ENCODE assay signal across 8 cellular contexts in genomic region chr16:68470461-68471150, GRCh38. TPM values are rescaled to one million over a fixed set of nuclear protein-coding genes. Genes with fewer than 3 reads are reported as not detected.
A peak's percentile ranks its signal among the peaks of the same experiment; 100 is the strongest.
DNase-seq lines count a peak whose midpoint lies in the region; ATAC-seq and TF ChIP-seq lines count a peak whose summit lies in the region.

No MANE protein-coding gene starts in this region.

- H3K9me3 ChIP-seq in PC-3 (ENCODE audit: low read length): no peaks in the 10 kb centered on the region
- H3K9me3 ChIP-seq in subcutaneous abdominal adipose tissue (ENCODE audit: control insufficient read depth in 5 of 5, low read length in 5 of 5): no peaks in the 10 kb centered on the region

- H3K4ac ChIP-seq in mesendoderm (ENCODE audit: low read depth, low read length): no peak overlapping the region

- DNase-seq in stimulated activated CD4-positive, alpha-beta T cell treated with anti-CD3 and anti-CD28 coated beads, Interleukin-4, amount 100 ng/mL, for 1 hour: peak; percentile 11
- no peak for DNase-seq in stimulated activated CD4-positive, alpha-beta T cell treated with anti-CD3 and anti-CD28 coated beads, Interleukin-1b, Interleukin-23, amount 100 ng/mL, for 48 hours
- DNase-seq in PC-3 (no peak), globus pallidus (ENCODE audit: low spot score) (peak; percentile 71), NCI-H1105 (lab: John Stamatoyannopoulos, UW) (no peak), mesendoderm (no peak)

- H2BK15ac ChIP-seq in mesendoderm (replicated peaks; ENCODE audit: low read depth): no peak overlapping the region

- H2AK5ac ChIP-seq in mesendoderm (ENCODE audit: low read length): no peak overlapping the region

- H3K4me2 ChIP-seq in PC-3 (ENCODE audit: low read length): peak overlapping the region; percentile 81; the same call in 1 of the 2 replicates
- no peak overlapping the region for H3K4me2 ChIP-seq in mesendoderm (ENCODE audit: low read length)

- H3F3A ChIP-seq in PC-3 (ENCODE audit: low read length, unreplicated experiment): no peaks in the 10 kb centered on the region

- no peak overlapping the region for H3K23ac ChIP-seq in mesendoderm (ENCODE audit: low read length)

- no TSS peak for BruUV-seq in PC-3 (replicated peaks; lab: Mats Ljungman, UMichigan)

- H3K79me2 ChIP-seq in PC-3 (ENCODE audit: low read length) (no peaks in the 10 kb centered on the region), mesendoderm (ENCODE audit: control insufficient read depth, insufficient read depth, low read length) (no peaks in the 10 kb centered on the region)

- H3K4me3 ChIP-seq in PC-3 (ENCODE audit: low read length): peak overlapping the region; percentile 60; the same call in 1 of the 2 replicates
- H3K4me3 ChIP-seq in subcutaneous abdominal adipose tissue (ENCODE audit: low read depth in 1 of 5, low read length in 5 of 5): peak overlapping the region; percentile 10 to 62 (median 50)
- H3K4me3 ChIP-seq in mesendoderm (ENCODE audit: low read length): no peak overlapping the region

- H3K18ac ChIP-seq in mesendoderm (ENCODE audit: low read length): no peak overlapping the region

- no peak overlapping the region for H4K8ac ChIP-seq in mesendoderm (ENCODE audit: low read depth, low read length)

- intact Hi-C loops in PC-3 (cut with micrococcal nuclease): no loop called here

- CTCF ChIA-PET in PC-3 (lab: Charles Lee): no interaction called here

- H4K20me1 ChIP-seq in PC-3 (ENCODE audit: low read length): no peaks in the 10 kb centered on the region

- POLR2A ChIA-PET in PC-3 (lab: Charles Lee; ENCODE audit: unreplicated experiment): no interaction called here

- H3K56ac ChIP-seq in mesendoderm (ENCODE audit: low read length): no peak overlapping the region

- H3K27me3 ChIP-seq in PC-3 (ENCODE audit: low read length) (no peaks in the 10 kb centered on the region), subcutaneous abdominal adipose tissue (ENCODE audit: control insufficient read depth in 5 of 5, insufficient read depth in 4 of 5, low read length in 5 of 5) (no peaks in the 10 kb centered on the region), mesendoderm (ENCODE audit: insufficient read depth, low read length, poor library complexity) (no peaks in the 10 kb centered on the region)

- H3K79me1 ChIP-seq in mesendoderm (ENCODE audit: low read length): no peaks in the 10 kb centered on the region

- no CpG with 5 or more reads among the region's 11 CpGs for WGBS in mesendoderm (ENCODE audit: extremely low coverage, insufficient coverage, low lambda C conversion rate)

- H3K36me3 ChIP-seq in PC-3 (ENCODE audit: low read depth, low read length): no peaks in the 10 kb centered on the region
- no peaks in the 10 kb centered on the region for H3K36me3 ChIP-seq in subcutaneous abdominal adipose tissue (ENCODE audit: control insufficient read depth in 5 of 5, insufficient read depth in 5 of 5, low read length in 5 of 5)
- no peaks in the 10 kb centered on the region for H3K36me3 ChIP-seq in mesendoderm (ENCODE audit: control insufficient read depth, insufficient read depth, low read length)

- ATAC-seq in HG02885 (IDR thresholded peaks at IDR 0.05; ENCODE audit: poor library complexity, unreplicated experiment) (peak; percentile 88), PC-3 (no peak)

- H3K9ac ChIP-seq in PC-3 (ENCODE audit: low read length) (no peak overlapping the region), subcutaneous abdominal adipose tissue (ENCODE audit: low read length in 5 of 5) (peak overlapping the region in 2 of 5 donors; percentile 27 to 53), mesendoderm (ENCODE audit: low read length) (no peak overlapping the region)

- H3K4me1 ChIP-seq in PC-3 (ENCODE audit: insufficient read depth, low read length) (peaks cover 16% of the 10 kb centered on the region), subcutaneous abdominal adipose tissue (ENCODE audit: control insufficient read depth in 5 of 5, insufficient read depth in 5 of 5, low read length in 5 of 5) (peaks cover 13 to 74% (median 50%) of the 10 kb centered on the region in 5 donors), mesendoderm (ENCODE audit: control insufficient read depth, low read depth, low read length) (no peaks in the 10 kb centered on the region)

- no peak overlapping the region for H2BK120ac ChIP-seq in mesendoderm (ENCODE audit: low read depth, low read length)

- TF ChIP-seq CTCF in PC-3 (conservative IDR thresholded peaks at IDR 0.05; ENCODE audit: low read depth, low read length): no peak

- H2AFZ ChIP-seq in PC-3 (ENCODE audit: low read length): peak overlapping the region; percentile 86

- H3K9me2 ChIP-seq in PC-3 (replicated peaks; ENCODE audit: low read length): no peaks in the 10 kb centered on the region

- H3K27ac ChIP-seq in PC-3 (ENCODE audit: low read length) (no peak overlapping the region), subcutaneous abdominal adipose tissue (ENCODE audit: low read depth, low read length) (peak overlapping the region; percentile 38), mesendoderm (ENCODE audit: low read depth, low read length) (no peak overlapping the region)

- no peak overlapping the region for H2BK5ac ChIP-seq in mesendoderm (ENCODE audit: low read length)

- H4K5ac ChIP-seq in mesendoderm (ENCODE audit: low read length): no peak overlapping the region

RNA-seq across cellular contexts. Expression of gene SMPD3, which starts 22.3 kb away (rescaled TPM):
- total RNA-seq in PC-3 (2014; rRNA removed): 0.06 TPM in 1 of 2 replicates, not detected in the other
- 0.66 TPM for polyA plus RNA-seq in mesendoderm (2013, experiment 1 of 2)
- polyA plus RNA-seq in mesendoderm (2013, experiment 2 of 2): 0.49 TPM

Comparison
In these comparisons a context has a peak if more than half of its experiments do, and no peak if none do; other contexts are left out.
1. DNase-seq: peak in stimulated activated CD4-positive, alpha-beta T cell treated with anti-CD3 and anti-CD28 coated beads, Interleukin-4, amount 100 ng/mL, for 1 hour (single experiment) and globus pallidus (single experiment); none in stimulated activated CD4-positive, alpha-beta T cell treated with anti-CD3 and anti-CD28 coated beads, Interleukin-1b, Interleukin-23, amount 100 ng/mL, for 48 hours (single experiment), PC-3 (single experiment), NCI-H1105 (single experiment) and mesendoderm (single experiment).